ENCODE assay signal across 1 cellular context in genomic region chr1:38000529-38001453, GRCh38.
TF ChIP-seq lines count a peak whose summit lies in the region.

No MANE protein-coding gene starts in this region.

TF ChIP-seq in HepG2, 621 proteins besides CTCF, POLR2A, EP300 and RAD21 (continued from another document and continues in another):
- TF ChIP-seq HMGXB3 (CRISPR knock-in tag; IDR thresholded peaks at IDR 0.05; ENCODE audit: borderline replicate concordance) = no peak
- TF ChIP-seq CCDC6 (CRISPR knock-in tag; IDR thresholded peaks at IDR 0.05) = no peak
- no peak for TF ChIP-seq ZNF674 (CRISPR knock-in tag; IDR thresholded peaks at IDR 0.05; ENCODE audit: low read depth)
- no peak for TF ChIP-seq ZNF30 (CRISPR knock-in tag; IDR thresholded peaks at IDR 0.05)
- no peak for TF ChIP-seq SATB2 (CRISPR knock-in tag; IDR thresholded peaks at IDR 0.05)
- TF ChIP-seq, protein P1, sequence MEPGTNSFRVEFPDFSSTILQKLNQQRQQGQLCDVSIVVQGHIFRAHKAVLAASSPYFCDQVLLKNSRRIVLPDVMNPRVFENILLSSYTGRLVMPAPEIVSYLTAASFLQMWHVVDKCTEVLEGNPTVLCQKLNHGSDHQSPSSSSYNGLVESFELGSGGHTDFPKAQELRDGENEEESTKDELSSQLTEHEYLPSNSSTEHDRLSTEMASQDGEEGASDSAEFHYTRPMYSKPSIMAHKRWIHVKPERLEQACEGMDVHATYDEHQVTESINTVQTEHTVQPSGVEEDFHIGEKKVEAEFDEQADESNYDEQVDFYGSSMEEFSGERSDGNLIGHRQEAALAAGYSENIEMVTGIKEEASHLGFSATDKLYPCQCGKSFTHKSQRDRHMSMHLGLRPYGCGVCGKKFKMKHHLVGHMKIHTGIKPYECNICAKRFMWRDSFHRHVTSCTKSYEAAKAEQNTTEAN (CRISPR knock-in tag; conservative IDR thresholded peaks at IDR 0.05) = no peak
- no peak for TF ChIP-seq USF2 (IDR thresholded peaks at IDR 0.05; ENCODE audit: low read depth, low read length)
- no peak for TF ChIP-seq USF2 (CRISPR knock-in tag; IDR thresholded peaks at IDR 0.05; ENCODE audit: borderline replicate concordance)
- TF ChIP-seq RFX1 (IDR thresholded peaks at IDR 0.05) = no peak
- no peak for TF ChIP-seq ZNF841 (CRISPR knock-in tag; IDR thresholded peaks at IDR 0.05; ENCODE audit: borderline replicate concordance)
- peak; percentile 40; the same call in 1 of the 2 replicates for TF ChIP-seq TFAP4 (IDR thresholded peaks at IDR 0.05; ENCODE audit: borderline replicate concordance, low read depth)
- TF ChIP-seq CENPT (CRISPR knock-in tag; IDR thresholded peaks at IDR 0.05; ENCODE audit: low read depth) = no peak
- TF ChIP-seq HDAC6 (IDR thresholded peaks at IDR 0.05; ENCODE audit: low read depth, low read length) = no peak
- no peak for TF ChIP-seq ZNF205 (CRISPR knock-in tag; IDR thresholded peaks at IDR 0.05)
- no peak for TF ChIP-seq FLYWCH1 (CRISPR knock-in tag; IDR thresholded peaks at IDR 0.05)
- TF ChIP-seq HMG20A (CRISPR knock-in tag; IDR thresholded peaks at IDR 0.05; ENCODE audit: borderline replicate concordance) = no peak
- peak; percentile 50 for TF ChIP-seq TEAD3 (CRISPR knock-in tag; optimal IDR thresholded peaks at IDR 0.05; ENCODE audit: borderline replicate concordance)
- no peak for TF ChIP-seq MTA1 (CRISPR knock-in tag; IDR thresholded peaks at IDR 0.05; ENCODE audit: borderline replicate concordance)
- no peak for TF ChIP-seq ATM (IDR thresholded peaks at IDR 0.05; ENCODE audit: borderline replicate concordance)
- no peak for TF ChIP-seq ZNF414 (CRISPR knock-in tag; IDR thresholded peaks at IDR 0.05)
- TF ChIP-seq GATAD2A (CRISPR knock-in tag; IDR thresholded peaks at IDR 0.05) = 0 out of 2 replicates have a peak, but pooled peaks have one; percentile 12
- no peak for TF ChIP-seq ZSCAN31 (CRISPR knock-in tag; IDR thresholded peaks at IDR 0.05; ENCODE audit: low read depth)
- TF ChIP-seq, protein P2, sequence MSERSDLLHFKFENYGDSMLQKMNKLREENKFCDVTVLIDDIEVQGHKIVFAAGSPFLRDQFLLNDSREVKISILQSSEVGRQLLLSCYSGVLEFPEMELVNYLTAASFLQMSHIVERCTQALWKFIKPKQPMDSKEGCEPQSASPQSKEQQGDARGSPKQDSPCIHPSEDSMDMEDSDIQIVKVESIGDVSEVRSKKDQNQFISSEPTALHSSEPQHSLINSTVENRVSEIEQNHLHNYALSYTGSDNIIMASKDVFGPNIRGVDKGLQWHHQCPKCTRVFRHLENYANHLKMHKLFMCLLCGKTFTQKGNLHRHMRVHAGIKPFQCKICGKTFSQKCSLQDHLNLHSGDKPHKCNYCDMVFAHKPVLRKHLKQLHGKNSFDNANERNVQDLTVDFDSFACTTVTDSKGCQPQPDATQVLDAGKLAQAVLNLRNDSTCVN (CRISPR knock-in tag; IDR thresholded peaks at IDR 0.05; ENCODE audit: borderline replicate concordance) = no peak
- TF ChIP-seq HNRNPL (IDR thresholded peaks at IDR 0.05; ENCODE audit: low read depth, low read length) = 0 out of 2 replicates have a peak, but pooled peaks have one; percentile 51
- 0 out of 2 replicates have a peak, but pooled peaks have one; percentile 23 for TF ChIP-seq SAP130 (CRISPR knock-in tag; IDR thresholded peaks at IDR 0.05; ENCODE audit: low read depth)
- TF ChIP-seq ZNF333 (CRISPR knock-in tag; IDR thresholded peaks at IDR 0.05; ENCODE audit: borderline replicate concordance) = no peak
- no peak for TF ChIP-seq SKI (IDR thresholded peaks at IDR 0.05; ENCODE audit: partially characterized antibody)
- no peak for TF ChIP-seq ZNF615 (CRISPR knock-in tag; IDR thresholded peaks at IDR 0.05; ENCODE audit: borderline replicate concordance)
- TF ChIP-seq GFI1 (CRISPR knock-in tag; IDR thresholded peaks at IDR 0.05; ENCODE audit: borderline replicate concordance) = no peak
- no peak for TF ChIP-seq NFE2L2 (IDR thresholded peaks at IDR 0.05; ENCODE audit: low read length)
- no peak for TF ChIP-seq ZNF574 (CRISPR knock-in tag; IDR thresholded peaks at IDR 0.05)
- no peak for TF ChIP-seq ONECUT2 (CRISPR knock-in tag; IDR thresholded peaks at IDR 0.05)
- no peak for TF ChIP-seq ZNF292 (CRISPR knock-in tag; IDR thresholded peaks at IDR 0.05; ENCODE audit: borderline replicate concordance, low read depth)
- no peak for TF ChIP-seq ZNF510 (CRISPR knock-in tag; IDR thresholded peaks at IDR 0.05; ENCODE audit: low read depth)
- TF ChIP-seq, protein P3, sequence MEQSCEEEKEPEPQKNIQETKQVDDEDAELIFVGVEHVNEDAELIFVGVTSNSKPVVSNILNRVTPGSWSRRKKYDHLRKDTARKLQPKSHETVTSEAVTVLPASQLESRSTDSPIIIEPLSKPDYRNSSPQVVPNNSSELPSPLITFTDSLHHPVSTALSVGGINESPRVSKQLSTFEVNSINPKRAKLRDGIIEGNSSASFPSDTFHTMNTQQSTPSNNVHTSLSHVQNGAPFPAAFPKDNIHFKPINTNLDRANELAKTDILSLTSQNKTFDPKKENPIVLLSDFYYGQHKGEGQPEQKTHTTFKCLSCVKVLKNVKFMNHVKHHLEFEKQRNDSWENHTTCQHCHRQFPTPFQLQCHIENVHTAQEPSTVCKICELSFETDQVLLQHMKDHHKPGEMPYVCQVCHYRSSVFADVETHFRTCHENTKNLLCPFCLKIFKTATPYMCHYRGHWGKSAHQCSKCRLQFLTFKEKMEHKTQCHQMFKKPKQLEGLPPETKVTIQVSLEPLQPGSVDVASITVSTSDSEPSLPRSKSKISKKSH (CRISPR knock-in tag; IDR thresholded peaks at IDR 0.05; ENCODE audit: borderline replicate concordance) = no peak
- TF ChIP-seq ZFP37 (CRISPR knock-in tag; IDR thresholded peaks at IDR 0.05; ENCODE audit: borderline replicate concordance) = no peak
- TF ChIP-seq, protein P4, sequence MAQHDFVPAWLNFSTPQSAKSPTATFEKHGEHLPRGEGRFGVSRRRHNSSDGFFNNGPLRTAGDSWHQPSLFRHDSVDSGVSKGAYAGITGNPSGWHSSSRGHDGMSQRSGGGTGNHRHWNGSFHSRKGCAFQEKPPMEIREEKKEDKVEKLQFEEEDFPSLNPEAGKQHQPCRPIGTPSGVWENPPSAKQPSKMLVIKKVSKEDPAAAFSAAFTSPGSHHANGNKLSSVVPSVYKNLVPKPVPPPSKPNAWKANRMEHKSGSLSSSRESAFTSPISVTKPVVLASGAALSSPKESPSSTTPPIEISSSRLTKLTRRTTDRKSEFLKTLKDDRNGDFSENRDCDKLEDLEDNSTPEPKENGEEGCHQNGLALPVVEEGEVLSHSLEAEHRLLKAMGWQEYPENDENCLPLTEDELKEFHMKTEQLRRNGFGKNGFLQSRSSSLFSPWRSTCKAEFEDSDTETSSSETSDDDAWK (CRISPR knock-in tag; IDR thresholded peaks at IDR 0.05) = no peak
- no peak for TF ChIP-seq ZNF446 (CRISPR knock-in tag; IDR thresholded peaks at IDR 0.05)
- TF ChIP-seq ZNF441 (CRISPR knock-in tag; IDR thresholded peaks at IDR 0.05; ENCODE audit: borderline replicate concordance) = no peak
- no peak for TF ChIP-seq ZNF431 (CRISPR knock-in tag; IDR thresholded peaks at IDR 0.05; ENCODE audit: borderline replicate concordance, low read depth)
- TF ChIP-seq ARNTL (CRISPR knock-in tag; IDR thresholded peaks at IDR 0.05) = no peak
- no peak for TF ChIP-seq JDP2 (CRISPR knock-in tag; IDR thresholded peaks at IDR 0.05; ENCODE audit: borderline replicate concordance)
- no peak for TF ChIP-seq SNAPC2 (CRISPR knock-in tag; IDR thresholded peaks at IDR 0.05)
- no peak for TF ChIP-seq ZNF121 (CRISPR knock-in tag; IDR thresholded peaks at IDR 0.05)
- no peak for TF ChIP-seq SSRP1 (CRISPR knock-in tag; IDR thresholded peaks at IDR 0.05)
- TF ChIP-seq FOSL2 (CRISPR knock-in tag; IDR thresholded peaks at IDR 0.05) = peak; percentile 85
- no peak for TF ChIP-seq CCAR2 (optimal IDR thresholded peaks at IDR 0.05; ENCODE audit: low read depth, low read length)
- no peak for TF ChIP-seq ELF4 (CRISPR knock-in tag; IDR thresholded peaks at IDR 0.05; ENCODE audit: borderline replicate concordance)
- no peak for TF ChIP-seq ZNF644 (CRISPR knock-in tag; IDR thresholded peaks at IDR 0.05; ENCODE audit: low read depth)
- TF ChIP-seq ATF2 (CRISPR knock-in tag; IDR thresholded peaks at IDR 0.05) = peak; percentile 87; the same call in 1 of the 2 replicates
